1 cellular context compared by ENCODE assay signal in genomic region chr17:79607941-79608728, GRCh38.
TF ChIP-seq lines count a peak whose summit lies in the region.

No MANE protein-coding gene starts in this region.

TF ChIP-seq in A549, 52 proteins besides CTCF, POLR2A, EP300 and RAD21 (continued from another document):
- peak; percentile 80 for TF ChIP-seq REST (IDR thresholded peaks at IDR 0.05)
- no peak for TF ChIP-seq FOSB (CRISPR knock-in tag; IDR thresholded peaks at IDR 0.05)
- no peak for TF ChIP-seq KDM5A (IDR thresholded peaks at IDR 0.05)
- TF ChIP-seq HOXB13 (CRISPR knock-in tag; IDR thresholded peaks at IDR 0.05; ENCODE audit: low read depth) = no peak
- no peak for TF ChIP-seq RCOR1 (IDR thresholded peaks at IDR 0.05; ENCODE audit: low read depth, low read length)
- TF ChIP-seq NFE2L2 (conservative IDR thresholded peaks at IDR 0.05; ENCODE audit: low read length) = no peak
